11 cellular contexts compared by ENCODE assay signal in genomic region chr10:68594405-68594804, GRCh38. TPM values are rescaled to one million over a fixed set of nuclear protein-coding genes. Genes with fewer than 3 reads are reported as not detected.
A peak's percentile ranks its signal among the peaks of the same experiment; 100 is the strongest.
DNase-seq lines count a peak whose midpoint lies in the region; ATAC-seq and TF ChIP-seq lines count a peak whose summit lies in the region.
"Had no signal": no experiment of that assay in that cellular context is flagged by ENCODE, and none has a peak within 500 bp of the region (broad histone marks: within the 10 kb centered on the region; RNA-seq: fewer than 3 reads in every experiment).

No MANE protein-coding gene starts in this region.

- no peak overlapping the region for H3K18ac ChIP-seq in H9 (ENCODE audit: insufficient read length, low read depth, low read length)
- no peak overlapping the region for H3K18ac ChIP-seq in trophoblast cell (ENCODE audit: low read length)

- no peak overlapping the region for H2BK15ac ChIP-seq in H9 (ENCODE audit: low read depth, low read length)

- H3K79me2 ChIP-seq in H9 (ENCODE audit: insufficient read depth, low read length) (no peaks in the 10 kb centered on the region; the same call in 1 of the 2 replicates), trophoblast cell (ENCODE audit: control insufficient read depth, insufficient read depth, low read length, poor library complexity) (peaks cover 2% of the 10 kb centered on the region)

- H3K79me1 ChIP-seq in H9 (ENCODE audit: insufficient read depth, low read depth, low read length, poor library complexity, severe bottlenecking) (peaks cover 4% of the 10 kb centered on the region), trophoblast cell (ENCODE audit: low read length) (peaks cover 3% of the 10 kb centered on the region)

- no peak overlapping the region for H3K4me3 ChIP-seq in RWPE2 (ENCODE audit: severe bottlenecking)
- H3K4me3 ChIP-seq in fibroblast of mammary gland (ENCODE audit: control insufficient read depth, low read depth, low read length), result no peak overlapping the region
- no peak overlapping the region for H3K4me3 ChIP-seq in trophoblast cell (ENCODE audit: low read depth, low read length)
- no peak overlapping the region for H3K4me3 ChIP-seq in ascending aorta

- H4K91ac ChIP-seq in H9 (ENCODE audit: insufficient read length, low read depth, low read length), result no peak overlapping the region
- H4K91ac ChIP-seq in trophoblast cell (ENCODE audit: low read depth, low read length), result no peak overlapping the region

- H4K12ac ChIP-seq in trophoblast cell (ENCODE audit: low read depth, low read length), result no peak overlapping the region

- H2BK5ac ChIP-seq in H9 (ENCODE audit: insufficient read length, low read length), result no peak overlapping the region
- peak overlapping the region; percentile 31 for H2BK5ac ChIP-seq in trophoblast cell (ENCODE audit: low read depth, low read length, poor library complexity)

- H3K36me3 ChIP-seq in RWPE2 (ENCODE audit: low read depth), result no peaks in the 10 kb centered on the region
- H3K36me3 ChIP-seq in trophoblast cell (ENCODE audit: control insufficient read depth in 1 of 2, insufficient read depth in 2 of 2, low read length in 2 of 2), result peaks cover 0 to 5% of the 10 kb centered on the region in 2 experiments
- H3K36me3 ChIP-seq in ascending aorta, result no peaks in the 10 kb centered on the region

- no peak overlapping the region for H3K9ac ChIP-seq in H9 (ENCODE audit: extremely low read depth, insufficient read length, low read length)
- H3K9ac ChIP-seq in trophoblast cell (ENCODE audit: low read length), result no peak overlapping the region

- H2AK5ac ChIP-seq in H9 (ENCODE audit: insufficient read length, low read length), result no peak overlapping the region
- no peak overlapping the region for H2AK5ac ChIP-seq in trophoblast cell (ENCODE audit: low read length)

- no CpG with 5 or more reads among the region's 5 CpGs for WGBS in H9 (ENCODE audit: extremely low coverage, insufficient read length, low lambda C conversion rate)
- no CpG with 5 or more reads among the region's 5 CpGs for WGBS in trophoblast cell (ENCODE audit: extremely low coverage, insufficient coverage, insufficient read length)

- H3K56ac ChIP-seq in H9 (ENCODE audit: insufficient read length, low read depth, low read length), result no peak overlapping the region

- no peaks in the 10 kb centered on the region for H3K27me3 Mint-ChIP-seq in H9 (ENCODE audit: low read depth)

- H2AFZ ChIP-seq in H9 (ENCODE audit: low read length) (no peak overlapping the region), trophoblast cell (ENCODE audit: insufficient read depth, low read length, poor library complexity) (no peak overlapping the region)

- no peak overlapping the region for H3K14ac ChIP-seq in H9 (ENCODE audit: insufficient read depth, low read length)
- peak overlapping the region; percentile 30 for H3K14ac ChIP-seq in trophoblast cell (ENCODE audit: low read length)

- H2BK12ac ChIP-seq in H9 (ENCODE audit: insufficient read length, low read depth, low read length) (no peak overlapping the region), trophoblast cell (ENCODE audit: low read length) (peak overlapping the region; percentile 71)

- no peak overlapping the region for H3K4me3 Mint-ChIP-seq in H9

- H3K27ac Mint-ChIP-seq in H9, result peak overlapping the region in 2 of 3 experiments; percentile 63 to 96; a peak in 4 of 7 replicates

- no peaks in the 10 kb centered on the region for H3K27me3 ChIP-seq in H9 (ENCODE audit: insufficient read depth, low read length)
- no peaks in the 10 kb centered on the region for H3K27me3 ChIP-seq in RWPE2 (ENCODE audit: insufficient read depth, poor library complexity, severe bottlenecking)
- no peaks in the 10 kb centered on the region for H3K27me3 ChIP-seq in trophoblast cell (ENCODE audit: insufficient read depth, low read length)
- no peaks in the 10 kb centered on the region for H3K27me3 ChIP-seq in ascending aorta

- intact Hi-C loops in ascending aorta (cut with DNase I), result no loop called here

- H4K20me1 ChIP-seq in H9 (ENCODE audit: control insufficient read depth, insufficient read depth, insufficient read length), result no peaks in the 10 kb centered on the region

- H3T11ph ChIP-seq in H9 (ENCODE audit: low read length), result no peak overlapping the region

- H3K4me1 Mint-ChIP-seq in H9, result peaks cover 19 to 32% of the 10 kb centered on the region in 2 experiments

- H3K4me2 ChIP-seq in H9 (ENCODE audit: insufficient read depth, insufficient read length, low read length) (no peak overlapping the region), trophoblast cell (ENCODE audit: low read length) (no peak overlapping the region)

- no peak overlapping the region for H3K27ac ChIP-seq in H9 (ENCODE audit: insufficient read length, low read depth, low read length)
- peak overlapping the region; percentile 43 for H3K27ac ChIP-seq in RWPE2 (ENCODE audit: poor library complexity, severe bottlenecking)
- no peak overlapping the region for H3K27ac ChIP-seq in trophoblast cell (ENCODE audit: low read depth, low read length)
- H3K27ac ChIP-seq in ascending aorta, result no peak overlapping the region

- no peaks in the 10 kb centered on the region for H3K9me3 Mint-ChIP-seq in H9

- peaks cover 8 to 32% (median 14%) of the 10 kb centered on the region in 3 experiments for H3K36me3 Mint-ChIP-seq in H9 (ENCODE audit: insufficient read depth in 1 of 3, low read depth in 3 of 3)

- H4K5ac ChIP-seq in H9 (ENCODE audit: insufficient read length, low read depth, low read length), result no peak overlapping the region

- TF ChIP-seq CTCF in H9 (conservative IDR thresholded peaks at IDR 0.05), result no peak
- no peak for TF ChIP-seq CTCF in RWPE2 (IDR thresholded peaks at IDR 0.05; ENCODE audit: poor library complexity, severe bottlenecking)
- no peak for TF ChIP-seq CTCF in fibroblast of mammary gland (conservative IDR thresholded peaks at IDR 0.05; ENCODE audit: control insufficient read depth, insufficient read depth, low read depth, low read length)
- TF ChIP-seq CTCF in ascending aorta (IDR thresholded peaks at IDR 0.05), result no peak
- TF ChIP-seq CTCF in GM20000 (IDR thresholded peaks at IDR 0.05; ENCODE audit: extremely low read depth, missing control alignments), result no peak

- peaks cover 2% of the 10 kb centered on the region; the same call in 1 of the 2 replicates for H3K4me1 ChIP-seq in H9 (ENCODE audit: insufficient read depth, low read length)
- peaks cover 6% of the 10 kb centered on the region for H3K4me1 ChIP-seq in RWPE2 (ENCODE audit: insufficient read depth, poor library complexity, severe bottlenecking)
- H3K4me1 ChIP-seq in trophoblast cell (ENCODE audit: control insufficient read depth in 1 of 2, insufficient read depth in 2 of 2, low read length in 2 of 2), result peaks cover 7 to 13% of the 10 kb centered on the region in 2 experiments
- peaks cover 0 to 4% of the 10 kb centered on the region in 2 donors for H3K4me1 ChIP-seq in ascending aorta

- DNase-seq in H9 (peak; percentile 16), RWPE2 (ENCODE audit: low spot score) (no peak), fibroblast of mammary gland (ENCODE audit: low read depth) (peak; percentile 92), trophoblast cell (peak; percentile 21 to 66), SW480 (ENCODE audit: low spot score) (no peak), ascending aorta (ENCODE audit: low spot score in 2 of 2) (no peak), middle frontal gyrus (ENCODE audit: extremely low spot score, low spot score) (no peak), GM20000 (ENCODE audit: low spot score) (no peak)
- DNase-seq: cortex of kidney; NK-92 treated with Interleukin-12 subunit alpha and Interleukin-12 subunit beta, amount 100 ng/mL, for 24 hours; stimulated activated naive CD8-positive, alpha-beta T cell treated with anti-CD3 and anti-CD28 coated beads, Interleukin-15, Interleukin-2, amounts not matched to agents 100 U/mL and 50 U/mL, for 24 hours had no signal

- no peaks in the 10 kb centered on the region for H3K23me2 ChIP-seq in H9 (ENCODE audit: insufficient read length, low read depth, low read length, poor library complexity, severe bottlenecking)

- H2BK120ac ChIP-seq in H9 (ENCODE audit: low read depth, low read length, poor library complexity, severe bottlenecking) (no peak overlapping the region), trophoblast cell (ENCODE audit: insufficient read depth, low read length, poor library complexity) (no peak overlapping the region)

- H4K8ac ChIP-seq in H9 (replicated peaks; ENCODE audit: insufficient read length, low read depth, low read length) (no peak overlapping the region), trophoblast cell (ENCODE audit: low read depth, low read length) (no peak overlapping the region)

- H3K9me3 ChIP-seq in H9 (ENCODE audit: control insufficient read depth, low read depth, low read length) (no peaks in the 10 kb centered on the region), RWPE2 (ENCODE audit: severe bottlenecking) (no peaks in the 10 kb centered on the region), trophoblast cell (ENCODE audit: insufficient read depth, low read depth, low read length) (no peaks in the 10 kb centered on the region), ascending aorta (no peaks in the 10 kb centered on the region)

- no peak overlapping the region for H3K23ac ChIP-seq in H9 (ENCODE audit: insufficient read length, low read depth, low read length)
- no peak overlapping the region for H3K23ac ChIP-seq in trophoblast cell (ENCODE audit: low read length)

- ATAC-seq in RWPE2 (ENCODE audit: low read depth), result peak; percentile 70
- ATAC-seq: stimulated activated naive CD8-positive, alpha-beta T cell treated with anti-CD3 and anti-CD28 coated beads, Interleukin-15, Interleukin-2, amounts not matched to agents 100 U/mL and 50 U/mL, for 24 hours had no signal

- no peak overlapping the region for H2BK20ac ChIP-seq in H9 (ENCODE audit: low read depth, low read length, poor library complexity, severe bottlenecking)

- H3K4ac ChIP-seq in H9 (ENCODE audit: low read depth, low read length) (no peak overlapping the region), trophoblast cell (ENCODE audit: low read depth, low read length) (no peak overlapping the region)

RNA-seq across cellular contexts. Expression of gene TET1, which starts 34.3 kb away (rescaled TPM):
- 52.1 and 53.4 TPM in 2 replicates for total RNA-seq in H9 (2021)
- 6.5 and 7.3 TPM in 2 replicates for polyA plus RNA-seq in trophoblast cell (2013)
- total RNA-seq in ascending aorta, result 3.9 TPM

Comparison
In these comparisons a context has a peak if more than half of its experiments do, and no peak if none do; other contexts are left out.
1. DNase-seq: peak in H9 (single experiment), fibroblast of mammary gland (single experiment) and trophoblast cell (2 of 2); none in RWPE2 (single experiment), SW480 (single experiment), ascending aorta (0 of 2), middle frontal gyrus (single experiment) and GM20000 (single experiment).
2. RNA of gene TET1, which starts 34.3 kb away (total RNA-seq): 52.1 to 53.4 TPM in H9; 3.9 TPM in ascending aorta (single experiment); every median in the first group is over 10 times any median in the second.